22 cellular contexts compared by ENCODE assay signal in the genomic region with DNA sequence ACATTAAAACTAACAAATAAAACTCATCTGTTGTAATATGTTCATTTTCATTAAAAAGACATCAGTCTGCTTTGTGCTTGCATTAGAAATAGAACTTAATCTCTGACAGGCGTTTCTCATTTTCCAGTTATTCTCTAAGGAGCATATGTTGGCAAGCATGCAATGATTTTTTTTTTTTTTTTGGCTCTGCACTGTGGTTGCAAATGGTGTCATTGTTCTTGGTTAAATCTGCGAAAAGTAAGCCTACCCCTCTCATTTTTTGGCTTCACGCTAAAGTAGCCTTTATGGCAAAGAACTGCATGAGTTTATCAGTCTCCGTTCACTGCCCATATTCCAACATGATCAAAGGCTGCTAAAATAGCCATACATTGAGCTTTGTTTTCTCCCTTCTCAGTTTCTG.
DNase-seq lines count a peak whose midpoint lies in the region; ATAC-seq and TF ChIP-seq lines count a peak whose summit lies in the region.
"Had no signal": no experiment of that assay in that cellular context is flagged by ENCODE, and none has a peak within 500 bp of the region (broad histone marks: within the 10 kb centered on the region; RNA-seq: fewer than 3 reads in every experiment).

No MANE protein-coding gene starts in this region.

- no peak for TF ChIP-seq RAD21 in Ishikawa (IDR thresholded peaks at IDR 0.05; ENCODE audit: low read depth)

- peak; percentile 97 for TF ChIP-seq EP300 in Ishikawa (IDR thresholded peaks at IDR 0.05; ENCODE audit: borderline replicate concordance)

- DNase-seq in NCI-H446 (lab: John Stamatoyannopoulos, UW) (peak; percentile 77 to 91), fibroblast of gingiva (ENCODE audit: low read depth) (peak; percentile 32), myocyte (ENCODE audit: low read depth) (peak; percentile 9), OCI-M2 (lab: John Stamatoyannopoulos, UW; ENCODE audit: unreplicated experiment) (no peak), T-helper 2 cell (no peak)
- DNase-seq: activated CD4-positive, alpha-beta T cell treated with anti-CD3 and anti-CD28 coated beads for 36 hours; activated CD8-positive, alpha-beta memory T cell treated with anti-CD3 and anti-CD28 coated beads for 24 hours; activated gamma-delta T cell treated with Interleukin-2 at 50 U/mL for 16 hours; activated naive CD8-positive, alpha-beta T cell treated with anti-CD3 and anti-CD28 coated beads, Interleukin-2, amount 50 U/mL, for 24 hours; activated T-cell treated with anti-CD3 and anti-CD28 coated beads, Interleukin-2, amount 50 U/mL, for 1 hour; CD4-positive, CD25-positive, alpha-beta regulatory T cell; colonic mucosa; effector memory CD4-positive, alpha-beta T cell; erythroblast; MV-4-11; NCI-H1930; Peyer's patch; psoas muscle; stimulated activated CD8-positive, alpha-beta memory T cell treated with anti-CD3 and anti-CD28 coated beads, Interleukin-4, amount 100 ng/mL, for 48 hours; transverse colon had no signal

- no peak for ATAC-seq in HG03175 (IDR thresholded peaks at IDR 0.05; ENCODE audit: unreplicated experiment)
- ATAC-seq: activated CD4-positive, alpha-beta T cell treated with anti-CD3 and anti-CD28 coated beads for 36 hours; activated naive CD8-positive, alpha-beta T cell treated with anti-CD3 and anti-CD28 coated beads, Interleukin-2, amount 50 U/mL, for 24 hours; psoas muscle had no signal

TF ChIP-seq in Ishikawa, 13 proteins besides CTCF, POLR2A, EP300 and RAD21:
- TF ChIP-seq YY1 (IDR thresholded peaks at IDR 0.05; ENCODE audit: low read depth) (no peak), TEAD4 (IDR thresholded peaks at IDR 0.05) (peak; percentile 83), TAF1 (IDR thresholded peaks at IDR 0.05; ENCODE audit: low read depth) (no peak), CREB1 (IDR thresholded peaks at IDR 0.05; ENCODE audit: low read depth) (no peak), FOXM1 (IDR thresholded peaks at IDR 0.05; ENCODE audit: borderline replicate concordance, low read depth) (peak; percentile 95), CEBPB (IDR thresholded peaks at IDR 0.05) (peak; percentile 34; the same call in 1 of the 2 replicates), ZBTB7A (IDR thresholded peaks at IDR 0.05; ENCODE audit: low read depth) (no peak), EGR1 (IDR thresholded peaks at IDR 0.05) (no peak), NFIC (IDR thresholded peaks at IDR 0.05) (peak; percentile 98), TCF12 (IDR thresholded peaks at IDR 0.05; ENCODE audit: low read depth) (peak; percentile 95)
- TF ChIP-seq, protein P1, sequence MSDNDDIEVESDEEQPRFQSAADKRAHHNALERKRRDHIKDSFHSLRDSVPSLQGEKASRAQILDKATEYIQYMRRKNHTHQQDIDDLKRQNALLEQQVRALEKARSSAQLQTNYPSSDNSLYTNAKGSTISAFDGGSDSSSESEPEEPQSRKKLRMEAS (IDR thresholded peaks at IDR 0.05): no peak
- TF ChIP-seq, protein P2, sequence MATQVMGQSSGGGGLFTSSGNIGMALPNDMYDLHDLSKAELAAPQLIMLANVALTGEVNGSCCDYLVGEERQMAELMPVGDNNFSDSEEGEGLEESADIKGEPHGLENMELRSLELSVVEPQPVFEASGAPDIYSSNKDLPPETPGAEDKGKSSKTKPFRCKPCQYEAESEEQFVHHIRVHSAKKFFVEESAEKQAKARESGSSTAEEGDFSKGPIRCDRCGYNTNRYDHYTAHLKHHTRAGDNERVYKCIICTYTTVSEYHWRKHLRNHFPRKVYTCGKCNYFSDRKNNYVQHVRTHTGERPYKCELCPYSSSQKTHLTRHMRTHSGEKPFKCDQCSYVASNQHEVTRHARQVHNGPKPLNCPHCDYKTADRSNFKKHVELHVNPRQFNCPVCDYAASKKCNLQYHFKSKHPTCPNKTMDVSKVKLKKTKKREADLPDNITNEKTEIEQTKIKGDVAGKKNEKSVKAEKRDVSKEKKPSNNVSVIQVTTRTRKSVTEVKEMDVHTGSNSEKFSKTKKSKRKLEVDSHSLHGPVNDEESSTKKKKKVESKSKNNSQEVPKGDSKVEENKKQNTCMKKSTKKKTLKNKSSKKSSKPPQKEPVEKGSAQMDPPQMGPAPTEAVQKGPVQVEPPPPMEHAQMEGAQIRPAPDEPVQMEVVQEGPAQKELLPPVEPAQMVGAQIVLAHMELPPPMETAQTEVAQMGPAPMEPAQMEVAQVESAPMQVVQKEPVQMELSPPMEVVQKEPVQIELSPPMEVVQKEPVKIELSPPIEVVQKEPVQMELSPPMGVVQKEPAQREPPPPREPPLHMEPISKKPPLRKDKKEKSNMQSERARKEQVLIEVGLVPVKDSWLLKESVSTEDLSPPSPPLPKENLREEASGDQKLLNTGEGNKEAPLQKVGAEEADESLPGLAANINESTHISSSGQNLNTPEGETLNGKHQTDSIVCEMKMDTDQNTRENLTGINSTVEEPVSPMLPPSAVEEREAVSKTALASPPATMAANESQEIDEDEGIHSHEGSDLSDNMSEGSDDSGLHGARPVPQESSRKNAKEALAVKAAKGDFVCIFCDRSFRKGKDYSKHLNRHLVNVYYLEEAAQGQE (IDR thresholded peaks at IDR 0.05; ENCODE audit: low read depth): no peak
TF ChIP-seq in Ishikawa: peak in this region for 5.

Comparison
In these comparisons a context has a peak if more than half of its experiments do, and no peak if none do; other contexts are left out.
1. DNase-seq: peak in NCI-H446 (2 of 2), fibroblast of gingiva (single experiment) and myocyte (single experiment); none in OCI-M2 (single experiment) and T-helper 2 cell (0 of 5).